In genomic region chr1:18903313-18903671, GRCh38 we compare ENCODE assay signal across 9 cellular contexts. TPM values are rescaled to one million over a fixed set of nuclear protein-coding genes. Genes with fewer than 3 reads are reported as not detected.
DNase-seq lines count a peak whose midpoint lies in the region; ATAC-seq and TF ChIP-seq lines count a peak whose summit lies in the region.
"Had no signal": no experiment of that assay in that cellular context is flagged by ENCODE, and none has a peak within 500 bp of the region (broad histone marks: within the 10 kb centered on the region; RNA-seq: fewer than 3 reads in every experiment).

No MANE protein-coding gene starts in this region.

- ATAC-seq in GM18907 (IDR thresholded peaks at IDR 0.05; ENCODE audit: unreplicated experiment) (no peak), HG02981 (IDR thresholded peaks at IDR 0.05; ENCODE audit: unreplicated experiment) (no peak)

- no peak overlapping the region for H2BK12ac ChIP-seq in trophoblast cell (ENCODE audit: low read length)

- H3K9me3 ChIP-seq in esophagus muscularis mucosa (no peaks in the 10 kb centered on the region), trophoblast cell (ENCODE audit: insufficient read depth, low read depth, low read length) (no peaks in the 10 kb centered on the region)

- H4K12ac ChIP-seq in trophoblast cell (ENCODE audit: low read depth, low read length): no peak overlapping the region

- no peak overlapping the region for H3K9ac ChIP-seq in trophoblast cell (ENCODE audit: low read length)

- no peak overlapping the region for H3K4ac ChIP-seq in trophoblast cell (ENCODE audit: low read depth, low read length)

- 36% methylated on average over 7 of the region's 7 CpGs for WGBS in esophagus muscularis mucosa
- no CpG with 5 or more reads among the region's 7 CpGs for WGBS in trophoblast cell (ENCODE audit: extremely low coverage, insufficient coverage, insufficient read length)

- no peak overlapping the region for H3K18ac ChIP-seq in trophoblast cell (ENCODE audit: low read length)

- POLR2A ChIA-PET in RWPE1 (lab: Yijun Ruan, JAX; ENCODE audit: low non-redundant PET): interaction anchor here (0.8 to 1.6 kb wide), 3 partner anchors 17 to 285 kb away, joined by 3 to 6 read pairs (median 4); no protein-coding TSS in a partner anchor

- H3K27me3 ChIP-seq in esophagus muscularis mucosa (no peaks in the 10 kb centered on the region), trophoblast cell (ENCODE audit: insufficient read depth, low read length) (no peaks in the 10 kb centered on the region)

- no peak overlapping the region for H2AK5ac ChIP-seq in trophoblast cell (ENCODE audit: low read length)

- no peak overlapping the region for H4K8ac ChIP-seq in trophoblast cell (ENCODE audit: low read depth, low read length)

- intact Hi-C loops in esophagus muscularis mucosa (cut with DNase I): loop anchor here (5.0 kb wide), 1 partner anchor 189 kb away; no protein-coding TSS in a partner anchor

- peaks cover 19% of the 10 kb centered on the region for H3K79me1 ChIP-seq in trophoblast cell (ENCODE audit: low read length)

- CTCF ChIA-PET in RWPE1 (lab: Yijun Ruan, JAX): interaction anchor here (1.3 to 2.0 kb wide), 2 partner anchors 10 to 306 kb away, joined by 3 to 9 read pairs; no protein-coding TSS in a partner anchor

- H3K4me3 ChIP-seq in esophagus muscularis mucosa: peak overlapping the region; percentile 75 to 93 (median 82)
- no peak overlapping the region for H3K4me3 ChIP-seq in trophoblast cell (ENCODE audit: low read depth, low read length)

- TF ChIP-seq POLR2A in esophagus muscularis mucosa (IDR thresholded peaks at IDR 0.05; ENCODE audit: low read depth): no peak

- H4K91ac ChIP-seq in trophoblast cell (ENCODE audit: low read depth, low read length): no peak overlapping the region

- H3K4me1 ChIP-seq in esophagus muscularis mucosa (peaks cover 27 to 45% (median 36%) of the 10 kb centered on the region in 4 donors), trophoblast cell (ENCODE audit: control insufficient read depth in 1 of 2, insufficient read depth in 2 of 2, low read length in 2 of 2) (peaks cover 10 to 19% of the 10 kb centered on the region in 2 experiments)

- TF ChIP-seq EP300 in esophagus muscularis mucosa (IDR thresholded peaks at IDR 0.05): no peak

- peak; percentile 27 for DNase-seq in DMS53 treated with DMSO at 0.1 percent for 48 hours (lab: John Stamatoyannopoulos, UW; ENCODE audit: unreplicated experiment)
- DNase-seq in RWPE1 (ENCODE audit: low spot score): no peak
- DNase-seq in esophagus muscularis mucosa (ENCODE audit: extremely low spot score): no peak
- DNase-seq in trophoblast cell: no peak
- no peak for DNase-seq in NCI-H1092 (lab: John Stamatoyannopoulos, UW)
- no peak for DNase-seq in DMS79 treated with DMSO at 0.1 percent for 48 hours (lab: John Stamatoyannopoulos, UW)

- H3K79me2 ChIP-seq in trophoblast cell (ENCODE audit: control insufficient read depth, insufficient read depth, low read length, poor library complexity): peaks cover 8% of the 10 kb centered on the region

- no peak overlapping the region for H2BK5ac ChIP-seq in trophoblast cell (ENCODE audit: low read depth, low read length, poor library complexity)

- no peak overlapping the region for H3K14ac ChIP-seq in trophoblast cell (ENCODE audit: low read length)

- H2AFZ ChIP-seq in trophoblast cell (ENCODE audit: insufficient read depth, low read length, poor library complexity): no peak overlapping the region

- TF ChIP-seq CTCF in RWPE1 (conservative IDR thresholded peaks at IDR 0.05; ENCODE audit: low read depth) (no peak), esophagus muscularis mucosa (IDR thresholded peaks at IDR 0.05) (no peak)

- H3K27ac ChIP-seq in RWPE1: peak overlapping the region; percentile 89
- peak overlapping the region; percentile 85 to 96 (median 89) for H3K27ac ChIP-seq in esophagus muscularis mucosa (replicated peaks in 1 of 4)
- peak overlapping the region; percentile 95 for H3K27ac ChIP-seq in trophoblast cell (ENCODE audit: low read depth, low read length)

- peaks cover 0 to 17% (median 9%) of the 10 kb centered on the region in 4 donors for H3K36me3 ChIP-seq in esophagus muscularis mucosa
- H3K36me3 ChIP-seq in trophoblast cell (ENCODE audit: control insufficient read depth in 1 of 2, insufficient read depth in 2 of 2, low read length in 2 of 2): peaks cover 16 to 28% of the 10 kb centered on the region in 2 experiments

- no peak overlapping the region for H2BK120ac ChIP-seq in trophoblast cell (ENCODE audit: insufficient read depth, low read length, poor library complexity)

- H3K4me2 ChIP-seq in trophoblast cell (ENCODE audit: low read length): peak overlapping the region; percentile 98

- H3K23ac ChIP-seq in trophoblast cell (ENCODE audit: low read length): no peak overlapping the region

RNA-seq across cellular contexts. Expression of gene ALDH4A1, which starts 0.9 kb away (rescaled TPM):
- 10 to 100 TPM; 25.1 to 29.5 (median 27.2) TPM for total RNA-seq in esophagus muscularis mucosa
- 34.2 and 35.7 TPM in 2 replicates for polyA plus RNA-seq in trophoblast cell (2013)

RNA-seq across cellular contexts. Expression of gene TAS1R2, which starts 43.8 kb away (rescaled TPM):
- not detected for total RNA-seq in esophagus muscularis mucosa
- 0.01 TPM in 1 of 2 replicates, not detected in the other for polyA plus RNA-seq in trophoblast cell (2013)
- total RNA-seq: T-helper 2 cell treated with Interferon-gamma antibody and Interleukin-4, amounts not matched to agents 100 ng/mL and 5 ng/mL, for 36 hours had no signal

RNA-seq across cellular contexts. Expression of gene IFFO2, which starts 53.2 kb away (rescaled TPM):
- 10 to 100 TPM in 3 of 4 donors, 1 to 10 TPM in 1; 9.6 to 40.3 (median 16.3) TPM for total RNA-seq in esophagus muscularis mucosa
- polyA plus RNA-seq in trophoblast cell (2013): 18.2 and 19.5 TPM in 2 replicates
